ENCODE assay signal across 29 cellular contexts in genomic region chr11:618856-619624, GRCh38. TPM values are rescaled to one million over a fixed set of nuclear protein-coding genes. Genes with fewer than 3 reads are reported as not detected.
"Had no signal": no experiment of that assay in that cellular context is flagged by ENCODE, and none has a peak within 500 bp of the region (broad histone marks: within the 10 kb centered on the region; RNA-seq: fewer than 3 reads in every experiment).

No MANE protein-coding gene starts in this region.

- H3K9me3 Mint-ChIP-seq: activated B cell treated with CpG ODN at 0.5 μM for 24 hours; activated CD4-positive, alpha-beta T cell treated with anti-CD3 and anti-CD28 coated beads, Interleukin-2, amount 10 ng/mL, durations not matched to agents 24 days and 14 days; activated T-cell treated with anti-CD3 and anti-CD28 coated beads, Interleukin-2, amount 50 U/mL, for 72 hours; activated T-helper 2 cell treated with anti-CD3 and anti-CD28 coated beads, Interferon-gamma antibody, Interleukin-2, Interleukin-4, amounts not matched to agents 10 μg/mL and 5 μg/mL and 100 μg/mL, durations not matched to agents 14 hours and 24 hours and 36 hours; central memory CD8-positive, alpha-beta T cell; T-cell had no signal

- H3K4me3 ChIP-seq: ascending aorta, body of pancreas, SK-N-MC had no signal

- H3K9me3 ChIP-seq: ascending aorta, body of pancreas had no signal

- H3K4me3 Mint-ChIP-seq: activated B cell treated with CpG ODN at 0.5 μM for 24 hours; activated CD4-positive, alpha-beta T cell treated with anti-CD3 and anti-CD28 coated beads, Interleukin-2, amount 10 ng/mL, durations not matched to agents 24 days and 14 days; activated T-cell treated with anti-CD3 and anti-CD28 coated beads, Interleukin-2, amount 50 U/mL, for 72 hours; central memory CD8-positive, alpha-beta T cell; T-cell had no signal

- H3K27me3 Mint-ChIP-seq: activated CD4-positive, alpha-beta T cell treated with anti-CD3 and anti-CD28 coated beads, Interleukin-2, amount 10 ng/mL, durations not matched to agents 24 days and 14 days had no signal

- ATAC-seq: activated T-cell treated with anti-CD3 and anti-CD28 coated beads, Interleukin-2, amount 50 U/mL, for 72 hours; body of pancreas; Panc1; Right ventricle myocardium inferior; T-cell had no signal

- H3K36me3 Mint-ChIP-seq: T-cell had no signal

- H3K27ac ChIP-seq: ascending aorta, body of pancreas, SK-N-MC had no signal

- FAIRE-seq: TTC549 had no signal

- H3K27me3 ChIP-seq: ascending aorta, body of pancreas had no signal

- DNase-seq: activated B cell treated with CpG ODN at 0.5 μM for 24 hours; activated CD4-positive, alpha-beta T cell treated with anti-CD3 and anti-CD28 coated beads for 1 hour; activated CD4-positive, alpha-beta T cell treated with anti-CD3 and anti-CD28 coated beads, Interleukin-2, amount 50 U/mL, for 48 hours; activated gamma-delta T cell treated with Interleukin-2 at 50 U/mL for 16 hours; activated T-cell treated with anti-CD3 and anti-CD28 coated beads, Interleukin-2, amount 50 U/mL, for 72 hours; amniotic stem cell; body of pancreas; Karpas-422; MM.1S; NCI-H1105; NCI-H1436; NCI-H1694 treated with DMSO at 0.1 percent for 48 hours; NCI-H2029 treated with DMSO at 0.1 percent for 48 hours; NCI-H510A treated with DMSO at 0.1 percent for 48 hours; NCI-H69; NK-92 treated with Interleukin-12 subunit alpha and Interleukin-12 subunit beta, amount 100 ng/mL, for 24 hours; OCI-M1; RPMI8226; T-cell; T-helper 2 cell; T1000 had no signal

- H3K27ac Mint-ChIP-seq: activated B cell treated with CpG ODN at 0.5 μM for 24 hours; activated CD4-positive, alpha-beta T cell treated with anti-CD3 and anti-CD28 coated beads, Interleukin-2, amount 10 ng/mL, durations not matched to agents 24 days and 14 days; activated T-cell treated with anti-CD3 and anti-CD28 coated beads, Interleukin-2, amount 50 U/mL, for 72 hours; activated T-helper 2 cell treated with anti-CD3 and anti-CD28 coated beads, Interferon-gamma antibody, Interleukin-2, Interleukin-4, amounts not matched to agents 10 μg/mL and 5 μg/mL and 100 μg/mL, durations not matched to agents 14 hours and 24 hours and 36 hours; T-cell had no signal

RNA-seq across cellular contexts. Expression of gene CDHR5, which starts 5.7 kb away (rescaled TPM):
- total RNA-seq: activated B cell treated with CpG ODN at 0.5 μM for 24 hours; activated CD4-positive, alpha-beta T cell treated with anti-CD3 and anti-CD28 coated beads, Interleukin-2, amount 10 ng/mL, durations not matched to agents 24 days and 14 days; activated T-helper 2 cell treated with anti-CD3 and anti-CD28 coated beads, Interferon-gamma antibody, Interleukin-2, Interleukin-4, amounts not matched to agents 10 μg/mL and 5 μg/mL and 100 μg/mL, durations not matched to agents 14 hours and 24 hours and 36 hours; Right ventricle myocardium inferior had no signal

RNA-seq across cellular contexts. Expression of gene SCT, which starts 7.9 kb away (rescaled TPM):
- total RNA-seq: activated B cell treated with CpG ODN at 0.5 μM for 24 hours; activated CD4-positive, alpha-beta T cell treated with anti-CD3 and anti-CD28 coated beads, Interleukin-2, amount 10 ng/mL, durations not matched to agents 24 days and 14 days; activated T-cell treated with anti-CD3 and anti-CD28 coated beads, Interleukin-2, amount 50 U/mL, for 72 hours; activated T-helper 2 cell treated with anti-CD3 and anti-CD28 coated beads, Interferon-gamma antibody, Interleukin-2, Interleukin-4, amounts not matched to agents 10 μg/mL and 5 μg/mL and 100 μg/mL, durations not matched to agents 14 hours and 24 hours and 36 hours; ascending aorta; body of pancreas; Right ventricle myocardium inferior; T-cell had no signal

RNA-seq across cellular contexts. Expression of gene DRD4, which starts 18.0 kb away (rescaled TPM):
- total RNA-seq: ascending aorta had no signal
